In the genomic region with DNA sequence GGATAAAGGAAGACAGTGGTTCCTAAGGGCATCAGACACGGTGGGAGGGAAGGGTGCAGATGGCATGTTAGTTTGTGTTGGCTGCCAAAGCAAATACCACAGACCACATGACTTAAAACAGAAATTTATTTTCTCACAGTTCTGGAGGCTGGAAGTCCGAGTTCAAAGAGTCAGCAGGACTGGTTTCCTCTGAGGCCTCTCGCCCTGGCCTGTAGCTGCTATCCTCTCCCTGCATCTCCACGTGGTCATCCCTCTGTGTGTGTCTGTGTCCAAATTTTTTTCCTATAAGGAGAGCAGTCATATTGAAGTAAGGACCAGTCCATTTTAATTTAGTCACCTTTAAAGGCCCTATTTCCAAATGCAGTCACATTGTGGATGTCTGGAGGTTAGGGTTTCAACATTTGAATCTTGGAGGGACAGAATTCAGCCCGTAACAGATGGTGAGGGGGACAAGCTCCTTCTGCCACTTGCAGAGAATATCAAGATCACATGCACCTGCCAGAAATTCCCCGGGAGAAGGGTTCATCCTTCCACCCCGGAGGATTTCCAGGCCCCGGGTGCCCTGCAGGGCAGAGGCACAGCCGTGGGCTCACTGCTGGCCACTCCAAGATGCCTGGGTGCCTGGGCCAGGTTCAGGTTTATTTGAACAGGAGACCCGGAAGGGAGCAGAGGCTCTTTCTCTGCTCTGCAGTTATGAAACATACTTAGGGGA, we compare ENCODE assay signal across 9 cellular contexts. TPM values are rescaled to one million over a fixed set of nuclear protein-coding genes. Genes with fewer than 3 reads are reported as not detected.
DNase-seq lines count a peak whose midpoint lies in the region; ATAC-seq and TF ChIP-seq lines count a peak whose summit lies in the region.
"Had no signal": no experiment of that assay in that cellular context is flagged by ENCODE, and none has a peak within 500 bp of the region (broad histone marks: within the 10 kb centered on the region; RNA-seq: fewer than 3 reads in every experiment).

No MANE protein-coding gene starts in this region.

- no peaks in the 10 kb centered on the region for H3K9me3 Mint-ChIP-seq in type B pancreatic cell

- DNase-seq in NCI-H526 (lab: John Stamatoyannopoulos, UW) (peak; percentile 19 to 49), NCI-H526 treated with DMSO at 0.1 percent for 48 hours (lab: John Stamatoyannopoulos, UW) (no peak), NCI-H69 (lab: John Stamatoyannopoulos, UW) (peak; percentile 80), cerebellar cortex (ENCODE audit: low spot score) (peak; percentile 80), pulmonary artery endothelial cell (ENCODE audit: low read depth, low spot score) (peak; percentile 66), AML-193 (lab: John Stamatoyannopoulos, UW) (no peak), type B pancreatic cell (ENCODE audit: extremely low spot score, unreplicated experiment) (no peak)
- DNase-seq: IMR-90 had no signal

- no peaks in the 10 kb centered on the region for H3K36me3 Mint-ChIP-seq in type B pancreatic cell

- TF ChIP-seq CTCF in type B pancreatic cell (conservative IDR thresholded peaks at IDR 0.05), result no peak

- no peaks in the 10 kb centered on the region for H3K27me3 Mint-ChIP-seq in type B pancreatic cell

- no peak overlapping the region for H3K4me3 Mint-ChIP-seq in type B pancreatic cell

- no peak overlapping the region for H3K27ac Mint-ChIP-seq in type B pancreatic cell

- H3K4me1 Mint-ChIP-seq in type B pancreatic cell (ENCODE audit: unreplicated experiment), result peaks cover 17% of the 10 kb centered on the region

- ATAC-seq in HG03571 (IDR thresholded peaks at IDR 0.05; ENCODE audit: unreplicated experiment), result no peak

RNA-seq across cellular contexts. Expression of a gene that starts 38.0 kb away (rescaled TPM):
- 65.4 and 68.8 TPM in 2 replicates for total RNA-seq in pulmonary artery endothelial cell
- total RNA-seq in type B pancreatic cell (ENCODE audit: low replicate concordance), result 32.5 and 60.0 TPM in 2 replicates

Comparison
In these comparisons a context has a peak if more than half of its experiments do, and no peak if none do; other contexts are left out.
1. DNase-seq: peak in NCI-H526 (2 of 2), NCI-H69 (single experiment), cerebellar cortex (single experiment) and pulmonary artery endothelial cell (single experiment); none in NCI-H526 treated with DMSO at 0.1 percent for 48 hours (single experiment), AML-193 (0 of 2) and type B pancreatic cell (single experiment).